In the genomic region with DNA sequence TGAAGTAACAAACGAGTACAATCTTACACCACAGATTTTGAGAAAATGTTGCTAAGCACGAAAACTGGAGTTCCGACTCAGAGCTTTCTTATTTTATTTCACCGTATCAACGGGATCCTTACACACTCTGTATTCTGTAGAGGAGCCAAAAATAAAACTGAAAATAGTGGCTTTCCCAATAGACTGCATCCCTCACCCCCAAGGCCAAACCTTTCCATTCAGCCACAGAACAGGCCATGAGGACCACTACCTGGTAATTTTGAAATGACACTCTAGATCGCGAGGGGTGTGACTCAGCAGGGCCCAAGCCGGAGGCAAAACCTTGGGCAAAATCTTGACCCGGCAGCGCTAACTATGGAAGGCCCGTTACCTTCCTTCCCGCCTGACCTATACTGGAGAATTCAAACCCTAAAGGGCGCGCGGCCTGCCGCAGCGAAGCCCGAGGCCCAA, we compare ENCODE assay signal across 8 cellular contexts. TPM values are rescaled to one million over a fixed set of nuclear protein-coding genes. Genes with fewer than 3 reads are reported as not detected.
DNase-seq lines count a peak whose midpoint lies in the region; ATAC-seq and TF ChIP-seq lines count a peak whose summit lies in the region.

No MANE protein-coding gene starts in this region.

- peak overlapping the region; percentile 94 for H3K4me3 ChIP-seq in PC-3 (ENCODE audit: low read length)

- POLR2A ChIA-PET in PC-3 (lab: Charles Lee; ENCODE audit: unreplicated experiment) = no interaction called here

- peak overlapping the region; percentile 88 for H3K4me2 ChIP-seq in PC-3 (ENCODE audit: low read length)

- peak overlapping the region; percentile 100 for H3K9ac ChIP-seq in PC-3 (ENCODE audit: low read length)

- peaks cover 1% of the 10 kb centered on the region for H3K27me3 Mint-ChIP-seq in endothelial cell (ENCODE audit: unreplicated experiment)

- no peaks in the 10 kb centered on the region for H3K9me3 ChIP-seq in PC-3 (ENCODE audit: low read length)

- H3K4me1 Mint-ChIP-seq in endothelial cell (ENCODE audit: unreplicated experiment) = peaks cover 19% of the 10 kb centered on the region

- intact Hi-C loops in PC-3 (cut with micrococcal nuclease) = no loop called here

- peak overlapping the region; percentile 98 for H3K27ac Mint-ChIP-seq in endothelial cell (ENCODE audit: unreplicated experiment)

- peaks cover 2% of the 10 kb centered on the region for H3F3A ChIP-seq in PC-3 (ENCODE audit: low read length, unreplicated experiment)

- no peaks in the 10 kb centered on the region for H3K9me3 Mint-ChIP-seq in endothelial cell (ENCODE audit: unreplicated experiment)

- H4K20me1 ChIP-seq in PC-3 (ENCODE audit: low read length) = peaks cover 22% of the 10 kb centered on the region

- H3K27ac ChIP-seq in PC-3 (ENCODE audit: low read length) = peak overlapping the region; percentile 93

- H3K36me3 Mint-ChIP-seq in endothelial cell (ENCODE audit: low read depth, unreplicated experiment) = peaks cover 33% of the 10 kb centered on the region

- H2AFZ ChIP-seq in PC-3 (ENCODE audit: low read length) = peak overlapping the region; percentile 84; the same call in 1 of the 2 replicates

- CTCF ChIA-PET in PC-3 (lab: Charles Lee) = no interaction called here

- ATAC-seq in PC-3 = peak; percentile 8
- ATAC-seq in omental fat pad (ENCODE audit: low FRiP score) = peak; percentile 34

- no TSS peak for BruUV-seq in PC-3 (replicated peaks; lab: Mats Ljungman, UMichigan)

- H3K4me1 ChIP-seq in PC-3 (ENCODE audit: insufficient read depth, low read length) = peaks cover 16% of the 10 kb centered on the region; the same call in 1 of the 2 replicates

- H3K4me3 Mint-ChIP-seq in endothelial cell (ENCODE audit: unreplicated experiment) = peak overlapping the region; percentile 99

- H3K9me2 ChIP-seq in PC-3 (replicated peaks; ENCODE audit: low read length) = no peaks in the 10 kb centered on the region

- TF ChIP-seq CTCF in PC-3 (conservative IDR thresholded peaks at IDR 0.05; ENCODE audit: low read depth, low read length) (no peak), endothelial cell (IDR thresholded peaks at IDR 0.05; ENCODE audit: unreplicated experiment) (no peak), omental fat pad (IDR thresholded peaks at IDR 0.05) (no peak)

- DNase-seq in SKM-1 treated with dmso at 0.1 percent for 144 hours (lab: John Stamatoyannopoulos, UW; ENCODE audit: unreplicated experiment) (peak; percentile 55), SKM-1 (lab: John Stamatoyannopoulos, UW; ENCODE audit: unreplicated experiment) (no peak), PC-3 (peak; percentile 18), endothelial cell (ENCODE audit: low spot score) (no peak), omental fat pad (ENCODE audit: low spot score) (no peak), DMS 273 treated with DMSO at 0.1 percent for 48 hours (lab: John Stamatoyannopoulos, UW) (no peak), occipital lobe (lab: John Stamatoyannopoulos, UW) (no peak), NCI-H748 treated with DMSO at 0.1 percent for 48 hours (lab: John Stamatoyannopoulos, UW) (no peak)

- peaks cover 55% of the 10 kb centered on the region for H3K79me2 ChIP-seq in PC-3 (ENCODE audit: low read length)

- no peaks in the 10 kb centered on the region for H3K27me3 ChIP-seq in PC-3 (ENCODE audit: low read length)

- peaks cover 33% of the 10 kb centered on the region for H3K36me3 ChIP-seq in PC-3 (ENCODE audit: low read depth, low read length)

RNA-seq across cellular contexts. Expression of a gene that starts 0.4 kb away (rescaled TPM):
- total RNA-seq in PC-3 (2014; rRNA removed) (346 and 432 TPM in 2 replicates), endothelial cell (ENCODE audit: unreplicated experiment) (128 TPM), omental fat pad (100 to 1,000 TPM; 212 to 482 (median 318) TPM), occipital lobe (206 TPM)

RNA-seq across cellular contexts. Expression of a gene that starts 31.7 kb away (rescaled TPM):
- total RNA-seq in PC-3 (2014; rRNA removed) (57.3 and 64.1 TPM in 2 replicates), endothelial cell (ENCODE audit: unreplicated experiment) (84.7 TPM), omental fat pad (100 to 1,000 TPM in 3 of 4 donors, 10 to 100 TPM in 1; 69.8 to 195 (median 141) TPM), occipital lobe (63.3 TPM)

Comparison
In these comparisons a context has a peak if more than half of its experiments do, and no peak if none do; other contexts are left out.
1. DNase-seq: peak in SKM-1 treated with dmso at 0.1 percent for 144 hours (single experiment) and PC-3 (single experiment); none in SKM-1 (single experiment), endothelial cell (single experiment), omental fat pad (single experiment), DMS 273 treated with DMSO at 0.1 percent for 48 hours (single experiment), occipital lobe (single experiment) and NCI-H748 treated with DMSO at 0.1 percent for 48 hours (single experiment).